Comparison of ENCODE assay signal across 10 cellular contexts in genomic region chr2:191246820-191247380, GRCh38. TPM values are rescaled to one million over a fixed set of nuclear protein-coding genes. Genes with fewer than 3 reads are reported as not detected.
DNase-seq lines count a peak whose midpoint lies in the region; ATAC-seq and TF ChIP-seq lines count a peak whose summit lies in the region.
"Had no signal": no experiment of that assay in that cellular context is flagged by ENCODE, and none has a peak within 500 bp of the region (broad histone marks: within the 10 kb centered on the region; RNA-seq: fewer than 3 reads in every experiment).

No MANE protein-coding gene starts in this region.

- peak overlapping the region; percentile 65 for H2BK15ac ChIP-seq in mesenchymal stem cell (ENCODE audit: low read depth, poor library complexity, severe bottlenecking)

- peak overlapping the region in 1 of 2 experiments; percentile 26 for H3K14ac ChIP-seq in mesenchymal stem cell (ENCODE audit: low read length in 2 of 2)

- H4K91ac ChIP-seq in mesenchymal stem cell (ENCODE audit: low read length): peak overlapping the region; percentile 9

- H2AFZ ChIP-seq in mesenchymal stem cell (ENCODE audit: low read depth, low read length): no peak overlapping the region

- ATAC-seq in Right ventricle myocardium inferior (peak; percentile 23), HG03039 (IDR thresholded peaks at IDR 0.05; ENCODE audit: unreplicated experiment) (no peak)

- peak overlapping the region; percentile 31 for H4K8ac ChIP-seq in mesenchymal stem cell (ENCODE audit: low read length)

- peak overlapping the region; percentile 36 to 47 for H3K4ac ChIP-seq in mesenchymal stem cell (ENCODE audit: low read depth in 1 of 2, low read length in 2 of 2)

- no peak overlapping the region for H2BK120ac ChIP-seq in mesenchymal stem cell (ENCODE audit: low read depth, low read length)

- peak overlapping the region in 1 of 2 experiments; percentile 5 for H2BK12ac ChIP-seq in mesenchymal stem cell (ENCODE audit: low read length in 2 of 2)

- peak overlapping the region in 22 of 59 donors; percentile 1 to 65 (median 34) for H3K27ac ChIP-seq in dorsolateral prefrontal cortex
- peak overlapping the region; percentile 74 for H3K27ac ChIP-seq in mesenchymal stem cell (ENCODE audit: low read length, poor library complexity, severe bottlenecking)
- H3K27ac ChIP-seq in uterus: peak overlapping the region; percentile 65 to 85

- H3K36me3 ChIP-seq in mesenchymal stem cell (ENCODE audit: control insufficient read depth in 1 of 2, insufficient read depth in 2 of 2, low read depth in 1 of 2, low read length in 2 of 2): peaks cover 0 to 38% of the 10 kb centered on the region in 2 experiments
- no peaks in the 10 kb centered on the region for H3K36me3 ChIP-seq in uterus

- peak overlapping the region; percentile 59 for H2BK5ac ChIP-seq in mesenchymal stem cell (ENCODE audit: low read depth, low read length, poor library complexity, severe bottlenecking)

- H2AK5ac ChIP-seq in mesenchymal stem cell (ENCODE audit: low read length, severe bottlenecking): peak overlapping the region; percentile 63

- 16% methylated on average over 6 of the region's 6 CpGs for WGBS in mesenchymal stem cell

- peaks cover 1% of the 10 kb centered on the region for H3K79me1 ChIP-seq in mesenchymal stem cell (replicated peaks; ENCODE audit: low read length, poor library complexity, severe bottlenecking)

- no peak overlapping the region for H3K23ac ChIP-seq in mesenchymal stem cell (ENCODE audit: low read length in 2 of 2)

- intact Hi-C loops in Right ventricle myocardium inferior (cut with DNase I): loop anchor here (5.0 kb wide), 2 partner anchors 50 to 130 kb away; no protein-coding TSS in a partner anchor
- intact Hi-C loops in cardiac septum (cut with DNase I): loop anchor here (2.0 to 5.0 kb wide), 3 partner anchors 20 to 145 kb away; no protein-coding TSS in a partner anchor
- intact Hi-C loops in dorsolateral prefrontal cortex (cut with DNase I): no loop called here
- intact Hi-C loops in uterus (cut with DNase I; ENCODE audit: low total_unique reads): no loop called here

- TF ChIP-seq CTCF in dorsolateral prefrontal cortex (IDR thresholded peaks at IDR 0.05 in 54 of 56, conservative IDR thresholded peaks at IDR 0.05 in 2 of 56; ENCODE audit: low read depth in 1 of 56, partially characterized antibody in 56 of 56): no peak
- TF ChIP-seq CTCF in uterus (IDR thresholded peaks at IDR 0.05): no peak

- H3K9ac ChIP-seq in mesenchymal stem cell (ENCODE audit: low read length): peak overlapping the region; percentile 94

- TF ChIP-seq POLR2A in uterus (IDR thresholded peaks at IDR 0.05): no peak

- H3K9me3 ChIP-seq in mesenchymal stem cell (ENCODE audit: control insufficient read depth, low read length) (peaks cover 3% of the 10 kb centered on the region), uterus (no peaks in the 10 kb centered on the region)

- H3K4me3 ChIP-seq in dorsolateral prefrontal cortex (peak overlapping the region in 44 of 59 donors; percentile 7 to 87 (median 68)), mesenchymal stem cell (ENCODE audit: insufficient read depth in 1 of 2, low read depth in 1 of 2, low read length in 2 of 2) (peak overlapping the region in 1 of 2 experiments; percentile 90), uterus (peak overlapping the region; percentile 46 to 96)

- peak overlapping the region; percentile 86 for H3K4me2 ChIP-seq in mesenchymal stem cell (ENCODE audit: low read length, poor library complexity, severe bottlenecking)

- peaks cover 10% of the 10 kb centered on the region for H3K4me1 ChIP-seq in mesenchymal stem cell (ENCODE audit: control insufficient read depth, insufficient read depth, low read depth, low read length)
- peaks cover 0 to 14% of the 10 kb centered on the region in 2 donors for H3K4me1 ChIP-seq in uterus

- DNase-seq in Right ventricle myocardium inferior (ENCODE audit: missing footprints) (no peak), cardiac septum (ENCODE audit: low spot score) (no peak), dorsolateral prefrontal cortex (no peak), mesenchymal stem cell (peak; percentile 66), uterus (peak in 1 of 2 donors; percentile 45), hypothalamus (lab: John Stamatoyannopoulos, UW) (no peak), NCI-H2029 treated with DMSO at 0.1 percent for 48 hours (lab: John Stamatoyannopoulos, UW) (no peak)
- DNase-seq: activated naive CD4-positive, alpha-beta T cell treated with anti-CD3 and anti-CD28 coated beads, Interleukin-2, amount 50 U/mL, for 16 hours; stimulated activated CD4-positive, alpha-beta T cell treated with anti-CD3 and anti-CD28 coated beads, Interleukin-2, amount 100 ng/mL, for 24 hours had no signal

- peak overlapping the region; percentile 59 to 90 for H3K18ac ChIP-seq in mesenchymal stem cell (ENCODE audit: low read depth in 1 of 2, low read length in 2 of 2)

- H3K27me3 ChIP-seq in dorsolateral prefrontal cortex (peaks cover 0 to 22% (median 0%) of the 10 kb centered on the region in 45 donors), mesenchymal stem cell (ENCODE audit: control insufficient read depth in 1 of 2, insufficient read depth in 1 of 2, low read length in 2 of 2) (no peaks in the 10 kb centered on the region), uterus (no peaks in the 10 kb centered on the region)

RNA-seq across cellular contexts. Expression of gene MYO1B, which starts 1.7 kb away (rescaled TPM):
- total RNA-seq in Right ventricle myocardium inferior (18.9 TPM), cardiac septum (20.8 TPM), dorsolateral prefrontal cortex (10 to 100 TPM in 119 of 120 experiments, 1 to 10 TPM in 1; 7.8 to 58.8 (median 27.8) TPM), uterus (100 to 1,000 TPM in 1 of 4 donors, 10 to 100 TPM in 3; 10.3 to 169 (median 29.5) TPM)
- polyA plus RNA-seq in mesenchymal stem cell (2013, experiment 1 of 2): 35.3 TPM
- polyA plus RNA-seq in mesenchymal stem cell (2013, experiment 2 of 2): 35.3 TPM

Comparison
In these comparisons a context has a peak if more than half of its experiments do, and no peak if none do; other contexts are left out.
1. intact Hi-C loops: an anchor here in Right ventricle myocardium inferior (5.0 kb wide) and cardiac septum (2.0 to 5.0 kb wide); none called in dorsolateral prefrontal cortex and uterus.